Comparison of ENCODE assay signal across 14 cellular contexts in the genomic region with DNA sequence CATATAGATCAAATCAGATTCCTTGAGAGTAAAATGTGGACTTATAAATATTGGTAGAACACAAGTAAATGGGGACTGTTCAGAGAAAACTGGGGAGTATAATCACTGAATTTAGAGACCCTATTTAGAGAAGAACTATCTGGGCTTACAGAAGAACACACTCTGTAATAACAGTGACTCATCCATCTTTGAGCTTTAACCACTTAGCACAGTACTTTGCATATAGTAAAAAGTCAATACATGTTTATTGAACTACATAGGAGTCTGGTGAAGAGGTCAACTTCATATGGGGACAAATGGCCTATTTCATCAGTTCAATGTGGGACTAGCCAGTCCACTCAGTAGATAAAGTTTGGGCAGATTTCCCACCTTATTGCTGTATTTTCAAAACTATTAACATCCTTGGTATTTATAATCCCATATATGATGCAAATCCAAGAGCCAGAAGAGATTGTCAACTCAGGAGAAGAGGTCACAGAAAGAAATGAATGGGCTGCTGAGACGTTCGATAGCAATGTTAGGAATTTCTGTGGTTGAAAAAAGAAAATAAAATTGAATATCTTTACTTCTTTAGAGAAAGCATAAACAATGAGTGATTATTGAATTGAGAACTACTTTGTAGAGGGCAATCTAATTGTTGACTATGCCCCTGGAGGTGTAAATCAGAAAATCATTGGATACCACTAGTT.
A peak's percentile ranks its signal among the peaks of the same experiment; 100 is the strongest.
DNase-seq lines count a peak whose midpoint lies in the region; ATAC-seq, FAIRE-seq and TF ChIP-seq lines count a peak whose summit lies in the region.
"Had no signal": no experiment of that assay in that cellular context is flagged by ENCODE, and none has a peak within 500 bp of the region (broad histone marks: within the 10 kb centered on the region; RNA-seq: fewer than 3 reads in every experiment).

No MANE protein-coding gene starts in this region.

- 72% methylated on average over 2 of the region's 2 CpGs for WGBS in SK-N-SH (ENCODE audit: low lambda C conversion rate)

- H4K20me1 ChIP-seq in SK-N-SH (ENCODE audit: insufficient read depth) = no peaks in the 10 kb centered on the region

- peak; percentile 57 for DNase-seq in GM03348 (ENCODE audit: low spot score)
- no peak for DNase-seq in SK-N-SH
- DNase-seq in fibroblast of the aortic adventitia (ENCODE audit: low read depth) = peak; percentile 76
- DNase-seq in smooth muscle cell of the brain vasculature (ENCODE audit: low read depth, low spot score) = peak; percentile 18
- DNase-seq in kidney = no peak
- DNase-seq: activated naive CD8-positive, alpha-beta T cell treated with anti-CD3 and anti-CD28 coated beads, Interleukin-2, amount 50 U/mL, for 24 hours; effector CD4-positive, alpha-beta T cell; NCI-H1436; NCI-H748 treated with DMSO at 0.1 percent for 48 hours; pancreas; stimulated activated CD4-positive, alpha-beta T cell treated with anti-CD3 and anti-CD28 coated beads, Interleukin-15, amount 100 ng/mL, for 24 hours had no signal

- H3K9ac ChIP-seq in SK-N-SH (no peak overlapping the region), kidney (ENCODE audit: low read length in 2 of 2) (no peak overlapping the region)

- POLR2A ChIA-PET in SK-N-SH (lab: Yijun Ruan, JAX) = no interaction called here

- no peaks in the 10 kb centered on the region for H3K9me3 ChIP-seq in SK-N-SH
- no peaks in the 10 kb centered on the region for H3K9me3 ChIP-seq in kidney (ENCODE audit: control insufficient read depth in 1 of 2, low read length in 2 of 2)
- H3K9me3 ChIP-seq: pancreas had no signal

- peak overlapping the region; percentile 12 to 55; a peak in 3 of 4 replicates for H3K27ac ChIP-seq in SK-N-SH (ENCODE audit: low read depth in 2 of 2, low read length in 1 of 2)
- no peak overlapping the region for H3K27ac ChIP-seq in kidney (ENCODE audit: low read depth in 2 of 2, low read length in 2 of 2)
- H3K27ac ChIP-seq: pancreas had no signal

- no peaks in the 10 kb centered on the region for H3K27me3 ChIP-seq in SK-N-SH (ENCODE audit: insufficient read depth)
- H3K27me3 ChIP-seq: pancreas had no signal

- no peaks in the 10 kb centered on the region for H3K79me2 ChIP-seq in SK-N-SH (ENCODE audit: insufficient read depth)

- TF ChIP-seq EP300 in SK-N-SH (IDR thresholded peaks at IDR 0.05; ENCODE audit: borderline replicate concordance in 1 of 2, low read depth in 1 of 2, low read length in 1 of 2) = no peak

- FAIRE-seq in kidney (lab: Jason Lieb, UNC) = no peak
- FAIRE-seq: pancreas had no signal

- CTCF ChIA-PET in SK-N-SH (lab: Yijun Ruan, JAX) = interaction anchor here (0.8 to 2.2 kb wide), 2 partner anchors 9 to 20 kb away, joined by 3 to 11 read pairs; no protein-coding TSS in a partner anchor

- no peak for TF ChIP-seq RAD21 in SK-N-SH (IDR thresholded peaks at IDR 0.05; ENCODE audit: low read length)

- H3K4me1 ChIP-seq in SK-N-SH (ENCODE audit: control insufficient read depth in 1 of 2, insufficient read depth in 2 of 2, low read depth in 1 of 2, low read length in 1 of 2) = peaks cover 32 to 34% of the 10 kb centered on the region in 2 experiments; a peak in 3 of 4 replicates
- H3K4me1 ChIP-seq in kidney (ENCODE audit: control insufficient read depth in 1 of 2, insufficient read depth in 1 of 2, low read depth in 1 of 2, low read length in 2 of 2) = no peaks in the 10 kb centered on the region
- H3K4me1 ChIP-seq: pancreas had no signal

- no peak for TF ChIP-seq CTCF in SK-N-SH (IDR thresholded peaks at IDR 0.05)
- TF ChIP-seq CTCF in fibroblast of the aortic adventitia (IDR thresholded peaks at IDR 0.05; ENCODE audit: insufficient read depth, low read length) = no peak
- no peak for TF ChIP-seq CTCF in kidney (IDR thresholded peaks at IDR 0.05; ENCODE audit: borderline replicate concordance, extremely low read depth, insufficient read depth)

- peaks cover 13% of the 10 kb centered on the region for H3F3A ChIP-seq in SK-N-SH (replicated peaks; ENCODE audit: insufficient read depth)

- 0 out of 2 replicates have a peak overlapping the region, but pooled peaks have one; percentile 12 for H3K4me2 ChIP-seq in SK-N-SH

- H3K36me3 ChIP-seq in SK-N-SH (replicated peaks in 1 of 2; ENCODE audit: control insufficient read depth in 1 of 2, insufficient read depth in 2 of 2, low read length in 1 of 2) (no peaks in the 10 kb centered on the region), kidney (ENCODE audit: control insufficient read depth in 1 of 2, insufficient read depth in 2 of 2, low read length in 2 of 2) (no peaks in the 10 kb centered on the region)
- H3K36me3 ChIP-seq: pancreas had no signal

- H2AFZ ChIP-seq in SK-N-SH (ENCODE audit: low read depth) = no peak overlapping the region

- intact Hi-C loops in kidney (cut with DNase I) = no loop called here

- H3K4me3 ChIP-seq in SK-N-SH (ENCODE audit: low read depth in 2 of 2, low read length in 1 of 2) (no peak overlapping the region), fibroblast of the aortic adventitia (ENCODE audit: low read depth, low read length) (no peak overlapping the region), kidney (ENCODE audit: low read length in 2 of 2) (no peak overlapping the region)
- H3K4me3 ChIP-seq: pancreas had no signal

- no peaks in the 10 kb centered on the region; the same call in 1 of the 2 replicates for H3K9me2 ChIP-seq in SK-N-SH

- ATAC-seq in HG03095 (IDR thresholded peaks at IDR 0.05; ENCODE audit: unreplicated experiment) (no peak), GM21825 (IDR thresholded peaks at IDR 0.05; ENCODE audit: unreplicated experiment) (no peak)
- ATAC-seq: activated naive CD8-positive, alpha-beta T cell treated with anti-CD3 and anti-CD28 coated beads, Interleukin-2, amount 50 U/mL, for 24 hours; pancreas; Right ventricle myocardium inferior had no signal

TF ChIP-seq in SK-N-SH, 30 proteins besides CTCF, POLR2A, EP300 and RAD21:
- no peak for TF ChIP-seq SIN3A (IDR thresholded peaks at IDR 0.05; ENCODE audit: borderline replicate concordance, low read depth, low read length)
- TF ChIP-seq TEAD4 (IDR thresholded peaks at IDR 0.05; ENCODE audit: borderline replicate concordance, insufficient read depth) = no peak
- TF ChIP-seq, protein P1, sequence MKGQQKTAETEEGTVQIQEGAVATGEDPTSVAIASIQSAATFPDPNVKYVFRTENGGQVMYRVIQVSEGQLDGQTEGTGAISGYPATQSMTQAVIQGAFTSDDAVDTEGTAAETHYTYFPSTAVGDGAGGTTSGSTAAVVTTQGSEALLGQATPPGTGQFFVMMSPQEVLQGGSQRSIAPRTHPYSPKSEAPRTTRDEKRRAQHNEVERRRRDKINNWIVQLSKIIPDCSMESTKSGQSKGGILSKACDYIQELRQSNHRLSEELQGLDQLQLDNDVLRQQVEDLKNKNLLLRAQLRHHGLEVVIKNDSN (IDR thresholded peaks at IDR 0.05; ENCODE audit: borderline replicate concordance, low read depth) = no peak
- TF ChIP-seq JUND (IDR thresholded peaks at IDR 0.05) = peak; percentile 15
- TF ChIP-seq, protein P2, sequence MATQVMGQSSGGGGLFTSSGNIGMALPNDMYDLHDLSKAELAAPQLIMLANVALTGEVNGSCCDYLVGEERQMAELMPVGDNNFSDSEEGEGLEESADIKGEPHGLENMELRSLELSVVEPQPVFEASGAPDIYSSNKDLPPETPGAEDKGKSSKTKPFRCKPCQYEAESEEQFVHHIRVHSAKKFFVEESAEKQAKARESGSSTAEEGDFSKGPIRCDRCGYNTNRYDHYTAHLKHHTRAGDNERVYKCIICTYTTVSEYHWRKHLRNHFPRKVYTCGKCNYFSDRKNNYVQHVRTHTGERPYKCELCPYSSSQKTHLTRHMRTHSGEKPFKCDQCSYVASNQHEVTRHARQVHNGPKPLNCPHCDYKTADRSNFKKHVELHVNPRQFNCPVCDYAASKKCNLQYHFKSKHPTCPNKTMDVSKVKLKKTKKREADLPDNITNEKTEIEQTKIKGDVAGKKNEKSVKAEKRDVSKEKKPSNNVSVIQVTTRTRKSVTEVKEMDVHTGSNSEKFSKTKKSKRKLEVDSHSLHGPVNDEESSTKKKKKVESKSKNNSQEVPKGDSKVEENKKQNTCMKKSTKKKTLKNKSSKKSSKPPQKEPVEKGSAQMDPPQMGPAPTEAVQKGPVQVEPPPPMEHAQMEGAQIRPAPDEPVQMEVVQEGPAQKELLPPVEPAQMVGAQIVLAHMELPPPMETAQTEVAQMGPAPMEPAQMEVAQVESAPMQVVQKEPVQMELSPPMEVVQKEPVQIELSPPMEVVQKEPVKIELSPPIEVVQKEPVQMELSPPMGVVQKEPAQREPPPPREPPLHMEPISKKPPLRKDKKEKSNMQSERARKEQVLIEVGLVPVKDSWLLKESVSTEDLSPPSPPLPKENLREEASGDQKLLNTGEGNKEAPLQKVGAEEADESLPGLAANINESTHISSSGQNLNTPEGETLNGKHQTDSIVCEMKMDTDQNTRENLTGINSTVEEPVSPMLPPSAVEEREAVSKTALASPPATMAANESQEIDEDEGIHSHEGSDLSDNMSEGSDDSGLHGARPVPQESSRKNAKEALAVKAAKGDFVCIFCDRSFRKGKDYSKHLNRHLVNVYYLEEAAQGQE (IDR thresholded peaks at IDR 0.05; ENCODE audit: low read depth, low read length) = no peak
- 0 out of 2 replicates have a peak, but pooled peaks have one; percentile 27 for TF ChIP-seq RXRA (IDR thresholded peaks at IDR 0.05; ENCODE audit: borderline replicate concordance, low read depth)
- peak; percentile 29; the same call in 1 of the 2 replicates for TF ChIP-seq FOSL2 (IDR thresholded peaks at IDR 0.05; ENCODE audit: borderline replicate concordance, low read depth)
- no peak for TF ChIP-seq GABPA (IDR thresholded peaks at IDR 0.05; ENCODE audit: low read depth)
- TF ChIP-seq NFIC (IDR thresholded peaks at IDR 0.05; ENCODE audit: borderline replicate concordance) = peak; percentile 33; the same call in 1 of the 2 replicates
- TF ChIP-seq TCF12 (IDR thresholded peaks at IDR 0.05) = peak; percentile 29; the same call in 1 of the 2 replicates

Comparison
In these comparisons a context has a peak if more than half of its experiments do, and no peak if none do; other contexts are left out.
1. DNase-seq: peak in GM03348 (single experiment), fibroblast of the aortic adventitia (single experiment) and smooth muscle cell of the brain vasculature (single experiment); none in SK-N-SH (single experiment) and kidney (single experiment).
2. H3K27ac ChIP-seq: peak in SK-N-SH (2 of 2); none in kidney (0 of 2).